ENCODE assay signal across 18 cellular contexts in the genomic region with DNA sequence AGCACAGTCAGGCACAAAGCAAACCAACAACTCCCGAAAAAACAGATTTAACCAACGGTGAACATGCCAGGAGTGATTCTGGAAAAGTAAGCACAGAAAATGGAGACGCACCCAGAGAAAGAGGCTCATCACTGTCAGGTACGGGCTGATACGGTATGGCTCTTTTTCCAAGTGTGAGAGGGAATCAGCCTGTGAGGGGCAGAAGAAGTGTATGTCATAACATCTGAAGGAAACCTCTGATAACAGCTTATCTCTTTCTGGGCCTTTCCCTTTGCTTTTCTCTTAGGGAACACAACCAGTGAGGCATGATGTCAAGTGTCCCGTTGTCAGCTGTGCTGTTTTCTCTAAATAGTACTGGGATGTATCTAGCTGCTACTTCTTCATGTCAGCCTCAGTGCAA.
"Had no signal": no experiment of that assay in that cellular context is flagged by ENCODE, and none has a peak within 500 bp of the region (broad histone marks: within the 10 kb centered on the region; RNA-seq: fewer than 3 reads in every experiment).

No MANE protein-coding gene starts in this region.

- H3K27me3 ChIP-seq: foreskin keratinocyte, hepatocyte, pancreas had no signal

- H3K27me3 Mint-ChIP-seq: dendritic cell treated with granulocyte-macrophage colony-stimulating factor and Interleukin-4, amounts not matched to agents 40 ng/mL and 50 ng/mL, for 4 days; effector memory CD8-positive, alpha-beta T cell; naive B cell had no signal

- H2AFZ ChIP-seq: hepatocyte had no signal

- H3K27ac ChIP-seq: foreskin keratinocyte, hepatocyte, pancreas, psoas muscle had no signal

- H3K9me3 Mint-ChIP-seq: dendritic cell treated with granulocyte-macrophage colony-stimulating factor and Interleukin-4, amounts not matched to agents 40 ng/mL and 50 ng/mL, for 4 days; effector memory CD8-positive, alpha-beta T cell; naive B cell; nephron had no signal

- DNase-seq: effector memory CD8-positive, alpha-beta T cell; foreskin keratinocyte; kidney; left cardiac atrium; mesendoderm; naive B cell; occipital lobe; pancreas; psoas muscle; retina; small intestine; stimulated activated CD4-positive, alpha-beta T cell treated with anti-CD3 and anti-CD28 coated beads, Interleukin-12 subunit alpha, Interleukin-12 subunit beta, amount 100 ng/mL, for 4 hours; stimulated activated naive CD4-positive, alpha-beta T cell treated with Interleukin-2 at 50 U/mL for 16 hours; trophoblast cell had no signal

- ATAC-seq: effector memory CD8-positive, alpha-beta T cell; foreskin keratinocyte; pancreas; psoas muscle had no signal

- H3K4me3 Mint-ChIP-seq: dendritic cell treated with granulocyte-macrophage colony-stimulating factor and Interleukin-4, amounts not matched to agents 40 ng/mL and 50 ng/mL, for 4 days; effector memory CD8-positive, alpha-beta T cell; naive B cell; nephron had no signal

- H3K4me1 ChIP-seq: foreskin keratinocyte, pancreas, psoas muscle had no signal

- H3K4me2 ChIP-seq: hepatocyte had no signal

- FAIRE-seq: colon, kidney, pancreas, small intestine had no signal

- H3K4me1 Mint-ChIP-seq: naive B cell, nephron had no signal

- H3K27ac Mint-ChIP-seq: dendritic cell treated with granulocyte-macrophage colony-stimulating factor and Interleukin-4, amounts not matched to agents 40 ng/mL and 50 ng/mL, for 4 days; effector memory CD8-positive, alpha-beta T cell; nephron had no signal

- H3K9me3 ChIP-seq: pancreas, psoas muscle had no signal

- H3K4me3 ChIP-seq: hepatocyte, pancreas, psoas muscle had no signal
